Comparison of ENCODE assay signal across 13 cellular contexts in genomic region chr2:121349721-121350401, GRCh38.
"Had no signal": no experiment of that assay in that cellular context is flagged by ENCODE, and none has a peak within 500 bp of the region (broad histone marks: within the 10 kb centered on the region; RNA-seq: fewer than 3 reads in every experiment).

No MANE protein-coding gene starts in this region.

- H3K4me3 Mint-ChIP-seq: activated CD4-positive, alpha-beta memory T cell treated with anti-CD3 and anti-CD28 coated beads for 36 hours; mesothelial cell of epicardium; stimulated activated naive CD8-positive, alpha-beta T cell treated with anti-CD3 and anti-CD28 coated beads, Interleukin-15, Interleukin-2, amounts not matched to agents 100 ng/mL and 50 ng/mL, for 24 hours; T-cell had no signal

- H3K27ac Mint-ChIP-seq: activated CD4-positive, alpha-beta memory T cell treated with anti-CD3 and anti-CD28 coated beads for 36 hours; mesothelial cell of epicardium; stimulated activated naive CD8-positive, alpha-beta T cell treated with anti-CD3 and anti-CD28 coated beads, Interleukin-15, Interleukin-2, amounts not matched to agents 100 ng/mL and 50 ng/mL, for 24 hours; T-cell had no signal

- H3K36me3 ChIP-seq: ovary had no signal

- H3K27ac ChIP-seq: esophagus muscularis mucosa, lower lobe of right lung, ovary, SK-N-MC had no signal

- H3K27me3 Mint-ChIP-seq: activated CD4-positive, alpha-beta memory T cell treated with anti-CD3 and anti-CD28 coated beads for 36 hours; stimulated activated naive CD8-positive, alpha-beta T cell treated with anti-CD3 and anti-CD28 coated beads, Interleukin-15, Interleukin-2, amounts not matched to agents 100 ng/mL and 50 ng/mL, for 24 hours; T-cell had no signal

- H3K9me3 ChIP-seq: esophagus muscularis mucosa, lower lobe of right lung, ovary had no signal

- H3K27me3 ChIP-seq: esophagus muscularis mucosa, ovary had no signal

- DNase-seq: activated CD4-positive, alpha-beta memory T cell treated with anti-CD3 and anti-CD28 coated beads for 36 hours; activated CD4-positive, alpha-beta T cell treated with anti-CD3 and anti-CD28 coated beads for 1 hour; activated naive CD4-positive, alpha-beta T cell; lower lobe of right lung; ovary; small intestine; stimulated activated CD4-positive, alpha-beta T cell treated with anti-CD3 and anti-CD28 coated beads, Interleukin-4, amount 100 ng/mL, for 4 hours; stimulated activated CD8-positive, alpha-beta memory T cell treated with anti-CD3 and anti-CD28 coated beads, Interleukin-4, amount 100 ng/mL, for 48 hours; T-cell had no signal

- H3K9me3 Mint-ChIP-seq: activated CD4-positive, alpha-beta memory T cell treated with anti-CD3 and anti-CD28 coated beads for 36 hours; mesothelial cell of epicardium; stimulated activated naive CD8-positive, alpha-beta T cell treated with anti-CD3 and anti-CD28 coated beads, Interleukin-15, Interleukin-2, amounts not matched to agents 100 ng/mL and 50 ng/mL, for 24 hours; T-cell had no signal

- ATAC-seq: lower lobe of right lung, T-cell had no signal

- H3K4me1 Mint-ChIP-seq: mesothelial cell of epicardium, T-cell had no signal

- H3K4me3 ChIP-seq: esophagus muscularis mucosa, lower lobe of right lung, ovary, SK-N-MC had no signal

- H3K4me1 ChIP-seq: esophagus muscularis mucosa, lower lobe of right lung had no signal
